17 cellular contexts compared by ENCODE assay signal in genomic region chr20:49572857-49573256, GRCh38.
A peak's percentile ranks its signal among the peaks of the same experiment; 100 is the strongest.
DNase-seq lines count a peak whose midpoint lies in the region; ATAC-seq, FAIRE-seq and TF ChIP-seq lines count a peak whose summit lies in the region.
"Had no signal": no experiment of that assay in that cellular context is flagged by ENCODE, and none has a peak within 500 bp of the region (broad histone marks: within the 10 kb centered on the region; RNA-seq: fewer than 3 reads in every experiment).

No MANE protein-coding gene starts in this region.

- ATAC-seq in stimulated activated naive CD8-positive, alpha-beta T cell treated with anti-CD3 and anti-CD28 coated beads, Interleukin-15, Interleukin-2, amounts not matched to agents 100 U/mL and 50 U/mL, for 24 hours, result no peak
- ATAC-seq: psoas muscle; stimulated activated memory B cell treated with anti-CD40 and anti-IgM and Interleukin-4, amounts not matched to agents 10 μg/mL and 1 μg/mL and 100 μg/mL, for 72 hours had no signal

- peaks cover 28% of the 10 kb centered on the region for H3K27me3 Mint-ChIP-seq in stimulated activated naive CD8-positive, alpha-beta T cell treated with anti-CD3 and anti-CD28 coated beads, Interleukin-15, Interleukin-2, amounts not matched to agents 100 ng/mL and 50 ng/mL, for 24 hours

- H3K36me3 Mint-ChIP-seq in stimulated activated naive CD8-positive, alpha-beta T cell treated with anti-CD3 and anti-CD28 coated beads, Interleukin-15, Interleukin-2, amounts not matched to agents 100 ng/mL and 50 ng/mL, for 24 hours (ENCODE audit: low read depth), result no peaks in the 10 kb centered on the region
- H3K36me3 Mint-ChIP-seq: activated naive CD4-positive, alpha-beta T cell treated with anti-CD3 and anti-CD28 coated beads, Interleukin-2, amount 50 U/mL, for 24 hours; mesothelial cell of epicardium; stimulated activated memory B cell treated with anti-CD40 and anti-IgM and Interleukin-4, amounts not matched to agents 10 μg/mL and 1 μg/mL and 100 μg/mL, for 72 hours had no signal

- H3K27ac Mint-ChIP-seq in stimulated activated naive CD8-positive, alpha-beta T cell treated with anti-CD3 and anti-CD28 coated beads, Interleukin-15, Interleukin-2, amounts not matched to agents 100 ng/mL and 50 ng/mL, for 24 hours, result peak overlapping the region; percentile 80
- H3K27ac Mint-ChIP-seq: activated B cell treated with CpG ODN at 0.5 μM for 24 hours; activated naive CD4-positive, alpha-beta T cell treated with anti-CD3 and anti-CD28 coated beads, Interleukin-2, amount 50 U/mL, for 24 hours; mesothelial cell of epicardium; stimulated activated memory B cell treated with anti-CD40 and anti-IgM and Interleukin-4, amounts not matched to agents 10 μg/mL and 1 μg/mL and 100 μg/mL, for 72 hours had no signal

- H3K9me3 Mint-ChIP-seq in stimulated activated naive CD8-positive, alpha-beta T cell treated with anti-CD3 and anti-CD28 coated beads, Interleukin-15, Interleukin-2, amounts not matched to agents 100 ng/mL and 50 ng/mL, for 24 hours, result peaks cover 4% of the 10 kb centered on the region
- H3K9me3 Mint-ChIP-seq: activated naive CD4-positive, alpha-beta T cell treated with anti-CD3 and anti-CD28 coated beads, Interleukin-2, amount 50 U/mL, for 24 hours; HFFc6 had no signal

- H3K4me1 Mint-ChIP-seq in stimulated activated naive CD8-positive, alpha-beta T cell treated with anti-CD3 and anti-CD28 coated beads, Interleukin-15, Interleukin-2, amounts not matched to agents 100 ng/mL and 50 ng/mL, for 24 hours (ENCODE audit: low read depth), result peaks cover 49% of the 10 kb centered on the region

- H3K4me3 Mint-ChIP-seq in stimulated activated naive CD8-positive, alpha-beta T cell treated with anti-CD3 and anti-CD28 coated beads, Interleukin-15, Interleukin-2, amounts not matched to agents 100 ng/mL and 50 ng/mL, for 24 hours, result peak overlapping the region; percentile 28
- H3K4me3 Mint-ChIP-seq: activated B cell treated with CpG ODN at 0.5 μM for 24 hours; activated naive CD4-positive, alpha-beta T cell treated with anti-CD3 and anti-CD28 coated beads, Interleukin-2, amount 50 U/mL, for 24 hours; HFFc6; mesothelial cell of epicardium; stimulated activated memory B cell treated with anti-CD40 and anti-IgM and Interleukin-4, amounts not matched to agents 10 μg/mL and 1 μg/mL and 100 μg/mL, for 72 hours had no signal

- TF ChIP-seq CTCF in D721Med (IDR thresholded peaks at IDR 0.05; ENCODE audit: insufficient read depth, missing control alignments) (no peak), foreskin fibroblast (IDR thresholded peaks at IDR 0.05; ENCODE audit: low read depth, low read length) (no peak)

- no peak for DNase-seq in stimulated activated naive CD8-positive, alpha-beta T cell treated with anti-CD3 and anti-CD28 coated beads, Interleukin-15, Interleukin-2, amounts not matched to agents 100 U/mL and 50 U/mL, for 24 hours
- peak; percentile 20 to 22 for DNase-seq in activated T-cell treated with anti-CD3 and anti-CD28 coated beads, Interleukin-2, amount 50 U/mL, for 48 hours
- DNase-seq in left kidney (ENCODE audit: low read depth, low spot score) (peak; percentile 38), GM03348 (ENCODE audit: low spot score) (no peak), D721Med (ENCODE audit: insufficient read length, low spot score) (no peak), foreskin fibroblast (no peak), NK-92 (lab: John Stamatoyannopoulos, UW; ENCODE audit: unreplicated experiment) (no peak)
- DNase-seq: activated B cell treated with CpG ODN at 0.5 μM for 24 hours; HFFc6; NCI-H1092 treated with DMSO at 0.1 percent for 48 hours; NCI-H69; psoas muscle; stimulated activated CD4-positive, alpha-beta T cell treated with anti-CD3 and anti-CD28 coated beads, Interleukin-2, amount 100 ng/mL, for 24 hours had no signal

- no peak for FAIRE-seq in D721Med (lab: Jason Lieb, UNC)

- no peak overlapping the region for H3K4me3 ChIP-seq in foreskin fibroblast (ENCODE audit: low read depth in 1 of 2, low read length in 2 of 2)
- H3K4me3 ChIP-seq: psoas muscle had no signal

Comparison
In these comparisons a context has a peak if more than half of its experiments do, and no peak if none do; other contexts are left out.
1. DNase-seq: peak in activated T-cell treated with anti-CD3 and anti-CD28 coated beads, Interleukin-2, amount 50 U/mL, for 48 hours (2 of 2) and left kidney (single experiment); none in stimulated activated naive CD8-positive, alpha-beta T cell treated with anti-CD3 and anti-CD28 coated beads, Interleukin-15, Interleukin-2, amounts not matched to agents 100 U/mL and 50 U/mL, for 24 hours (single experiment), GM03348 (single experiment), D721Med (single experiment), foreskin fibroblast (0 of 2) and NK-92 (single experiment).